In the genomic region with DNA sequence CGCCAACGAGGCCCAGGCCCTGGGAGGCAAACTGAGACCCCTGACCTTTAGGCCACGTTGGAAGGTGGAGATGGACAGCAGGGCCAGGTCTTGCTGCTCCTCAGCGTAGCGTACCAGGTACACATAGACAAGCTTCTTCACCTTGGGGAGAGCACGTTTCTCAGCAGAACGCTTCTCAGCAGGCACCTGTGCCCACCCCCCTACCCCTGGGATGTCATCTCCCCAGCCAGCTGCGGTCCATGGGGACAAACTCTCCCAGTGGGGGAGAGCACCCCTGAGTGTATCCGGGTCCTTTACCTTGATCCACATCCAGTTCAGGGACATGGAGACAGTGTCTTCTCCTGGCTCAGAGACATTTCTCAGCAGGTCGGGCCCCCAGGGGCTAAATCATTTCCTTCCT, we compare ENCODE assay signal across 22 cellular contexts. TPM values are rescaled to one million over a fixed set of nuclear protein-coding genes. Genes with fewer than 3 reads are reported as not detected.
DNase-seq lines count a peak whose midpoint lies in the region; ATAC-seq and TF ChIP-seq lines count a peak whose summit lies in the region.
"Had no signal": no experiment of that assay in that cellular context is flagged by ENCODE, and none has a peak within 500 bp of the region (broad histone marks: within the 10 kb centered on the region; RNA-seq: fewer than 3 reads in every experiment).

No MANE protein-coding gene starts in this region.

- H3K4me3 ChIP-seq in WERI-Rb-1 (ENCODE audit: low read depth, low read length) (no peak overlapping the region), osteoblast (ENCODE audit: insufficient read depth, low read length) (no peak overlapping the region), upper lobe of right lung (no peak overlapping the region)
- H3K4me3 ChIP-seq: A549; BLaER1 treated with 17β-estradiol and CSF1 and Interleukin-3, amounts not matched to agents 10 nM and 100 nM; GM12878 had no signal

- H3K36me3 ChIP-seq in WERI-Rb-1 (peaks cover 31% of the 10 kb centered on the region), osteoblast (ENCODE audit: insufficient read depth, low read length) (no peaks in the 10 kb centered on the region), upper lobe of right lung (no peaks in the 10 kb centered on the region)
- H3K36me3 ChIP-seq: BLaER1 treated with 17β-estradiol and CSF1 and Interleukin-3, amounts not matched to agents 10 nM and 100 nM had no signal

- DNase-seq in WERI-Rb-1 (no peak), mesenteric fat pad (ENCODE audit: low spot score) (peak; percentile 73), osteoblast (ENCODE audit: insufficient read length, low spot score, missing footprints) (peak; percentile 58), upper lobe of right lung (peak; percentile 39), HUDEP-2 (lab: John Stamatoyannopoulos, UW; ENCODE audit: unreplicated experiment in 76 of 76) (no peak), cardiac septum (ENCODE audit: low spot score) (no peak)
- DNase-seq: AML-193; Caco-2; Calu3; CD4-positive, alpha-beta T cell; CD8-positive, alpha-beta T cell; DMS53; DMS79; DND-41; EL; GDM1 had no signal

- ATAC-seq in upper lobe of right lung (no peak), GM18868 (IDR thresholded peaks at IDR 0.05; ENCODE audit: unreplicated experiment) (no peak)
- ATAC-seq: CD8-positive, alpha-beta T cell; GM12878 had no signal

- H3K27ac ChIP-seq in WERI-Rb-1 (peak overlapping the region; percentile 45; the same call in 1 of the 2 replicates), osteoblast (ENCODE audit: low read depth, low read length) (no peak overlapping the region), upper lobe of right lung (no peak overlapping the region)
- H3K27ac ChIP-seq: 22Rv1; A549; BLaER1 treated with 17β-estradiol and CSF1 and Interleukin-3, amounts not matched to agents 10 nM and 100 nM; C4-2B had no signal

- H3K9me3 ChIP-seq in WERI-Rb-1 (ENCODE audit: severe bottlenecking) (no peaks in the 10 kb centered on the region), osteoblast (ENCODE audit: low read depth, low read length) (no peaks in the 10 kb centered on the region), upper lobe of right lung (no peaks in the 10 kb centered on the region)
- H3K9me3 ChIP-seq: A549; BLaER1 treated with 17β-estradiol and CSF1 and Interleukin-3, amounts not matched to agents 10 nM and 100 nM; Caco-2 had no signal

- H4K20me1 ChIP-seq in osteoblast (ENCODE audit: insufficient read depth, low read length), result no peaks in the 10 kb centered on the region
- H4K20me1 ChIP-seq: BLaER1 treated with 17β-estradiol and CSF1 and Interleukin-3, amounts not matched to agents 10 nM and 100 nM had no signal

- no peaks in the 10 kb centered on the region for H3K79me2 ChIP-seq in osteoblast (ENCODE audit: insufficient read depth, low read length)

- intact Hi-C loops in upper lobe of right lung (cut with DNase I) (no loop called here), cardiac septum (cut with DNase I) (no loop called here)

- TF ChIP-seq CTCF in WERI-Rb-1 (IDR thresholded peaks at IDR 0.05; ENCODE audit: low read depth, low read length) (no peak), osteoblast (IDR thresholded peaks at IDR 0.05; ENCODE audit: extremely low read depth, low read depth, low read length) (no peak), upper lobe of right lung (IDR thresholded peaks at IDR 0.05) (no peak)

- no peaks in the 10 kb centered on the region for H3K27me3 ChIP-seq in WERI-Rb-1 (ENCODE audit: insufficient read depth, low read depth, severe bottlenecking)
- no peaks in the 10 kb centered on the region for H3K27me3 ChIP-seq in osteoblast (ENCODE audit: insufficient read depth, low read length)
- H3K27me3 ChIP-seq in upper lobe of right lung, result peaks cover 5% of the 10 kb centered on the region
- H3K27me3 ChIP-seq: BLaER1 treated with 17β-estradiol and CSF1 and Interleukin-3, amounts not matched to agents 10 nM and 100 nM had no signal

- H3K4me2 ChIP-seq in osteoblast (ENCODE audit: insufficient read depth, low read length), result no peak overlapping the region
- H3K4me2 ChIP-seq: A549; BLaER1 treated with 17β-estradiol and CSF1 and Interleukin-3, amounts not matched to agents 10 nM and 100 nM had no signal

- H3K4me1 ChIP-seq in osteoblast (ENCODE audit: insufficient read depth, low read length) (no peaks in the 10 kb centered on the region), upper lobe of right lung (no peaks in the 10 kb centered on the region)
- H3K4me1 ChIP-seq: A549; BLaER1 treated with 17β-estradiol and CSF1 and Interleukin-3, amounts not matched to agents 10 nM and 100 nM; Caco-2 had no signal

- H2AFZ ChIP-seq in osteoblast (ENCODE audit: low read length), result no peak overlapping the region

RNA-seq across cellular contexts. Expression of a gene that starts 21.0 kb away (rescaled TPM):
- total RNA-seq in mesenteric fat pad (0.84 TPM), osteoblast (under 0.01 and 0.36 TPM in 2 replicates), upper lobe of right lung (3.8 TPM), cardiac septum (0.22 TPM)
- total RNA-seq: GM12878 had no signal

RNA-seq across cellular contexts. Expression of a gene that starts 41.5 kb away (rescaled TPM):
- 2.5 TPM for total RNA-seq in mesenteric fat pad
- 29.2 and 36.6 TPM in 2 replicates for total RNA-seq in osteoblast
- 2.5 TPM for total RNA-seq in upper lobe of right lung
- total RNA-seq in cardiac septum, result 3.1 TPM

Comparison
In these comparisons a context has a peak if more than half of its experiments do, and no peak if none do; other contexts are left out.
1. DNase-seq: peak in mesenteric fat pad (single experiment), osteoblast (single experiment) and upper lobe of right lung (single experiment); none in WERI-Rb-1 (single experiment), HUDEP-2 (0 of 76) and cardiac septum (single experiment).